16 cellular contexts compared by ENCODE assay signal in genomic region chr11:116234989-116235567, GRCh38.
"Had no signal": no experiment of that assay in that cellular context is flagged by ENCODE, and none has a peak within 500 bp of the region (broad histone marks: within the 10 kb centered on the region; RNA-seq: fewer than 3 reads in every experiment).

No MANE protein-coding gene starts in this region.

- H3K9me3 Mint-ChIP-seq: activated CD8-positive, alpha-beta T cell treated with anti-CD3 and anti-CD28 coated beads for 36 hours; activated naive CD8-positive, alpha-beta T cell treated with anti-CD3 and anti-CD28 coated beads, Interleukin-2, amount 50 U/mL, for 24 hours; activated T-helper 1 cell treated with anti-CD3 and anti-CD28 coated beads, Interleukin-12 subunit alpha, Interleukin-12 subunit beta, Interleukin-2, Interleukin-4 antibody, amounts not matched to agents 30 ng/mL and 10 ng/mL and 1 ng/mL, durations not matched to agents 14 hours and 24 hours and 36 hours had no signal

- H3K36me3 ChIP-seq: lower lobe of right lung, pancreas had no signal

- H3K4me1 ChIP-seq: pancreas had no signal

- H3K4me3 Mint-ChIP-seq: activated CD8-positive, alpha-beta T cell treated with anti-CD3 and anti-CD28 coated beads for 36 hours; activated naive CD8-positive, alpha-beta T cell treated with anti-CD3 and anti-CD28 coated beads, Interleukin-2, amount 50 U/mL, for 24 hours; activated T-helper 1 cell treated with anti-CD3 and anti-CD28 coated beads, Interleukin-12 subunit alpha, Interleukin-12 subunit beta, Interleukin-2, Interleukin-4 antibody, amounts not matched to agents 30 ng/mL and 10 ng/mL and 1 ng/mL, durations not matched to agents 14 hours and 24 hours and 36 hours; immature natural killer cell; naive B cell had no signal

- H3K4me1 Mint-ChIP-seq: activated naive CD8-positive, alpha-beta T cell treated with anti-CD3 and anti-CD28 coated beads, Interleukin-2, amount 50 U/mL, for 24 hours; immature natural killer cell; naive B cell had no signal

- H3K27me3 ChIP-seq: pancreas had no signal

- H3K36me3 Mint-ChIP-seq: immature natural killer cell, naive B cell had no signal

- H3K4me3 ChIP-seq: dorsolateral prefrontal cortex, lower lobe of right lung, pancreas had no signal

- H3K27ac Mint-ChIP-seq: activated CD8-positive, alpha-beta T cell treated with anti-CD3 and anti-CD28 coated beads for 36 hours; activated naive CD8-positive, alpha-beta T cell treated with anti-CD3 and anti-CD28 coated beads, Interleukin-2, amount 50 U/mL, for 24 hours; activated T-helper 1 cell treated with anti-CD3 and anti-CD28 coated beads, Interleukin-12 subunit alpha, Interleukin-12 subunit beta, Interleukin-2, Interleukin-4 antibody, amounts not matched to agents 30 ng/mL and 10 ng/mL and 1 ng/mL, durations not matched to agents 14 hours and 24 hours and 36 hours; immature natural killer cell; naive B cell had no signal

- ATAC-seq: activated CD8-positive, alpha-beta T cell treated with anti-CD3 and anti-CD28 coated beads for 36 hours; activated naive CD8-positive, alpha-beta T cell treated with anti-CD3 and anti-CD28 coated beads, Interleukin-2, amount 50 U/mL, for 24 hours; esophagus mucosa; left cardiac atrium; lower lobe of right lung; pancreas had no signal

- H3K9me3 ChIP-seq: lower lobe of right lung, pancreas had no signal

- DNase-seq: activated CD4-positive, alpha-beta T cell treated with anti-CD3 and anti-CD28 coated beads for 4 hours; activated CD8-positive, alpha-beta T cell treated with anti-CD3 and anti-CD28 coated beads for 36 hours; activated naive CD4-positive, alpha-beta T cell treated with Interleukin-2 at 50 U/mL for 16 hours; activated naive CD8-positive, alpha-beta T cell treated with anti-CD3 and anti-CD28 coated beads, Interleukin-2, amount 50 U/mL, for 24 hours; dorsolateral prefrontal cortex; hippocampal formation; immature natural killer cell; left cardiac atrium; lower lobe of right lung; midbrain; naive B cell; pancreas; small intestine had no signal

- H3K27ac ChIP-seq: dorsolateral prefrontal cortex, lower lobe of right lung, pancreas, VCaP had no signal
